Comparison of ENCODE assay signal across 8 cellular contexts in genomic region chr1:39268906-39269305, GRCh38.
DNase-seq lines count a peak whose midpoint lies in the region; ATAC-seq, FAIRE-seq and TF ChIP-seq lines count a peak whose summit lies in the region.

No MANE protein-coding gene starts in this region.

- H3K36me3 Mint-ChIP-seq in activated T-helper 1 cell treated with anti-CD3 and anti-CD28 coated beads, Interleukin-12 subunit alpha, Interleukin-12 subunit beta, Interleukin-2, Interleukin-4 antibody, amounts not matched to agents 30 ng/mL and 10 ng/mL and 1 ng/mL, durations not matched to agents 14 hours and 24 hours and 36 hours (ENCODE audit: low read depth), result peaks cover 9% of the 10 kb centered on the region

- no peak for ATAC-seq in GM21723 (IDR thresholded peaks at IDR 0.05; ENCODE audit: unreplicated experiment)

- no peaks in the 10 kb centered on the region for H3K36me3 ChIP-seq in iPS-18a (ENCODE audit: control insufficient read depth, low read depth, low read length)
- no peaks in the 10 kb centered on the region for H3K36me3 ChIP-seq in stomach smooth muscle (ENCODE audit: control insufficient read depth in 2 of 2, insufficient read depth in 2 of 2, low read length in 2 of 2)

- peak overlapping the region; percentile 61 for H3K4me3 ChIP-seq in iPS-18a (ENCODE audit: low read length)
- H3K4me3 ChIP-seq in stomach smooth muscle (ENCODE audit: low read length in 2 of 2), result peak overlapping the region; percentile 69 to 76

- peaks cover 77% of the 10 kb centered on the region for H3K4me1 Mint-ChIP-seq in activated T-helper 1 cell treated with anti-CD3 and anti-CD28 coated beads, Interleukin-12 subunit alpha, Interleukin-12 subunit beta, Interleukin-2, Interleukin-4 antibody, amounts not matched to agents 30 ng/mL and 10 ng/mL and 1 ng/mL, durations not matched to agents 14 hours and 24 hours and 36 hours (ENCODE audit: low read depth)

- peak overlapping the region; percentile 67 for H3K9ac ChIP-seq in iPS-18a (ENCODE audit: low read length)
- peak overlapping the region; percentile 6 to 80 for H3K9ac ChIP-seq in stomach smooth muscle (ENCODE audit: low read length in 2 of 2)

- TF ChIP-seq POLR2A in GM12892 (IDR thresholded peaks at IDR 0.05; ENCODE audit: low read depth, low read length), result no peak

- H3K4me3 Mint-ChIP-seq in activated T-helper 1 cell treated with anti-CD3 and anti-CD28 coated beads, Interleukin-12 subunit alpha, Interleukin-12 subunit beta, Interleukin-2, Interleukin-4 antibody, amounts not matched to agents 30 ng/mL and 10 ng/mL and 1 ng/mL, durations not matched to agents 14 hours and 24 hours and 36 hours, result no peak overlapping the region

- H3K27me3 ChIP-seq in iPS-18a (ENCODE audit: control insufficient read depth, insufficient read depth, low read length), result no peaks in the 10 kb centered on the region
- no peaks in the 10 kb centered on the region for H3K27me3 ChIP-seq in stomach smooth muscle (ENCODE audit: control insufficient read depth in 1 of 2, insufficient read depth in 2 of 2, low read length in 2 of 2)

- H3K9me3 ChIP-seq in iPS-18a (ENCODE audit: control insufficient read depth, low read depth, low read length) (no peaks in the 10 kb centered on the region), stomach smooth muscle (ENCODE audit: control insufficient read depth in 2 of 2, low read length in 2 of 2) (no peaks in the 10 kb centered on the region)

- H3K27ac ChIP-seq in iPS-18a (ENCODE audit: low read length), result peak overlapping the region; percentile 90
- H3K27ac ChIP-seq in stomach smooth muscle (ENCODE audit: low read length), result peak overlapping the region; percentile 84

- intact Hi-C loops in activated T-helper 1 cell treated with anti-CD3 and anti-CD28 coated beads, Interleukin-12 subunit alpha, Interleukin-12 subunit beta, Interleukin-2, Interleukin-4 antibody, amounts not matched to agents 30 ng/mL and 10 ng/mL and 1 ng/mL, durations not matched to agents 14 hours and 24 hours and 36 hours (cut with micrococcal nuclease), result loop anchor here (1.0 kb wide), 1 partner anchor 11 kb away; no protein-coding TSS in a partner anchor

- FAIRE-seq in GM12892 (lab: Jason Lieb, UNC), result no peak

- no peaks in the 10 kb centered on the region for H3K27me3 Mint-ChIP-seq in activated T-helper 1 cell treated with anti-CD3 and anti-CD28 coated beads, Interleukin-12 subunit alpha, Interleukin-12 subunit beta, Interleukin-2, Interleukin-4 antibody, amounts not matched to agents 30 ng/mL and 10 ng/mL and 1 ng/mL, durations not matched to agents 14 hours and 24 hours and 36 hours (ENCODE audit: insufficient read depth)

- peak; percentile 54 for DNase-seq in NCI-H510A (lab: John Stamatoyannopoulos, UW)
- DNase-seq in NCI-H510A treated with DMSO at 0.1 percent for 48 hours (lab: John Stamatoyannopoulos, UW), result no peak
- no peak for DNase-seq in activated T-helper 1 cell treated with anti-CD3 and anti-CD28 coated beads, Interleukin-12 subunit alpha, Interleukin-12 subunit beta, Interleukin-2, Interleukin-4 antibody, amounts not matched to agents 30 ng/mL and 10 ng/mL and 1 ng/mL, durations not matched to agents 14 hours and 24 hours and 36 hours (ENCODE audit: low spot score)
- no peak for DNase-seq in GM12892 (ENCODE audit: insufficient read length)
- DNase-seq in stimulated activated naive CD4-positive, alpha-beta T cell treated with Interleukin-2 at 50 U/mL for 16 hours (lab: John Stamatoyannopoulos, UW), result no peak

- H3K27ac Mint-ChIP-seq in activated T-helper 1 cell treated with anti-CD3 and anti-CD28 coated beads, Interleukin-12 subunit alpha, Interleukin-12 subunit beta, Interleukin-2, Interleukin-4 antibody, amounts not matched to agents 30 ng/mL and 10 ng/mL and 1 ng/mL, durations not matched to agents 14 hours and 24 hours and 36 hours, result peak overlapping the region; percentile 49

- H3K4me1 ChIP-seq in iPS-18a (ENCODE audit: control insufficient read depth, low read depth, low read length) (peaks cover 52% of the 10 kb centered on the region), stomach smooth muscle (ENCODE audit: control insufficient read depth, insufficient read depth, low read length) (peaks cover 52% of the 10 kb centered on the region)

- H3K9me3 Mint-ChIP-seq in activated T-helper 1 cell treated with anti-CD3 and anti-CD28 coated beads, Interleukin-12 subunit alpha, Interleukin-12 subunit beta, Interleukin-2, Interleukin-4 antibody, amounts not matched to agents 30 ng/mL and 10 ng/mL and 1 ng/mL, durations not matched to agents 14 hours and 24 hours and 36 hours, result no peaks in the 10 kb centered on the region
